Comparison of ENCODE assay signal across 8 cellular contexts in genomic region chr20:330233-331149, GRCh38. TPM values are rescaled to one million over a fixed set of nuclear protein-coding genes. Genes with fewer than 3 reads are reported as not detected.
DNase-seq lines count a peak whose midpoint lies in the region; ATAC-seq, FAIRE-seq and TF ChIP-seq lines count a peak whose summit lies in the region.

No MANE protein-coding gene starts in this region.

- H2BK15ac ChIP-seq in H1 (ENCODE audit: low read length): no peak overlapping the region

- H3K4me3 ChIP-seq in H1 (ENCODE audit: extremely low read depth in 1 of 4, insufficient read depth in 2 of 4, low read depth in 3 of 4, low read length in 4 of 4): peak overlapping the region in 1 of 4 experiments; percentile 14; a peak in 1 of 8 replicates

- DNase-seq in DMS79 (lab: John Stamatoyannopoulos, UW) (peak; percentile 41), NCI-H82 (lab: John Stamatoyannopoulos, UW) (peak; percentile 92), H1 (ENCODE audit: low read depth in 1 of 2, low spot score in 2 of 2) (peak in 1 of 2 experiments; percentile 66), midbrain (lab: John Stamatoyannopoulos, UW) (peak; percentile 67)
- peak; percentile 51 to 65 for DNase-seq in activated CD4-positive, alpha-beta T cell treated with anti-CD3 and anti-CD28 coated beads, Interleukin-2, amount 50 U/mL, for 48 hours

- H3K14ac ChIP-seq in H1 (ENCODE audit: insufficient read length): no peak overlapping the region

- H4K20me1 ChIP-seq in H1 (replicated peaks in 1 of 2; ENCODE audit: control insufficient read depth in 1 of 2, insufficient read depth in 2 of 2, low read length in 2 of 2): peaks cover 19 to 30% of the 10 kb centered on the region in 2 experiments

- H3K79me1 ChIP-seq in H1 (ENCODE audit: low read depth, low read length): peaks cover 12% of the 10 kb centered on the region

- H3K27me3 ChIP-seq in H1 (replicated peaks in 1 of 4; ENCODE audit: control insufficient read depth in 3 of 4, extremely low read depth in 1 of 4, insufficient read depth in 3 of 4, low read length in 3 of 4): peaks cover 0 to 4% (median 0%) of the 10 kb centered on the region in 4 experiments; a peak in 1 of 7 replicates

- H3K9ac ChIP-seq in H1 (replicated peaks in 1 of 4; ENCODE audit: extremely low read depth in 1 of 4, low read depth in 3 of 4, low read length in 3 of 4): no peak overlapping the region

- H3K4me1 ChIP-seq in H1 (replicated peaks in 1 of 4; ENCODE audit: control insufficient read depth in 3 of 4, insufficient read depth in 4 of 4, low read length in 3 of 4): peaks cover 11 to 26% (median 16%) of the 10 kb centered on the region in 4 experiments

- WGBS in H1 (ENCODE audit: extremely low coverage in 1 of 2, insufficient coverage in 1 of 2, insufficient read length in 1 of 2, insufficient replicate concordance in 2 of 2, low coverage in 1 of 2, low lambda C conversion rate in 2 of 2, missing lambda C conversion rate in 1 of 2), 2 experiments: 53% methylated on average over 16 of the region's 16 CpGs; no CpG with 5 or more reads in 1 of the 2 experiments

- ATAC-seq in HG03469 (IDR thresholded peaks at IDR 0.05; ENCODE audit: unreplicated experiment) (peak; percentile 31), GM19397 (IDR thresholded peaks at IDR 0.05; ENCODE audit: unreplicated experiment) (no peak)

- POLR2A ChIA-PET in H1 (lab: Charles Lee; ENCODE audit: partially characterized antibody): interaction anchor here (0.9 to 5.0 kb wide), 19 partner anchors 9 to 76 kb away, joined by 3 to 85 read pairs (median 4); partner anchors contain the start of genes NRSN2, TRIB3 and ZCCHC3

- no peak for TF ChIP-seq POLR2A in H1 (IDR thresholded peaks at IDR 0.05; ENCODE audit: control extremely low read depth in 1 of 2, low read depth in 2 of 2, low read length in 2 of 2)

- TF ChIP-seq CTCF in H1 (IDR thresholded peaks at IDR 0.05; ENCODE audit: control extremely low read depth in 1 of 3, insufficient read depth in 1 of 3, low read depth in 1 of 3, low read length in 3 of 3): peak; percentile 86 to 90 (median 90)

- 0 out of 3 replicates have a peak, but pooled peaks of 1 of the 2 experiments have one; percentile 21 for TF ChIP-seq EP300 in H1 (IDR thresholded peaks at IDR 0.05; ENCODE audit: borderline replicate concordance in 1 of 2, low read depth in 2 of 2, low read length in 2 of 2)

- peak; percentile 88 for FAIRE-seq in H1 (lab: Jason Lieb, UNC)

- H3K4me2 ChIP-seq in H1 (ENCODE audit: insufficient read depth in 1 of 2, low read depth in 2 of 2, low read length in 2 of 2): peak overlapping the region; percentile 28 to 94; a peak in 3 of 4 replicates

- H4K5ac ChIP-seq in H1 (ENCODE audit: insufficient read length, low read depth, low read length): no peak overlapping the region

- CTCF ChIA-PET in H1 (lab: Charles Lee; ENCODE audit: partially characterized antibody): interaction anchor here (0.6 to 5.9 kb wide), 35 partner anchors 8 to 406 kb away, joined by 3 to 54 read pairs (median 4); partner anchors contain the start of gene NRSN2

- no peak overlapping the region for H2BK120ac ChIP-seq in H1 (replicated peaks; ENCODE audit: low read depth, low read length)

- no peak overlapping the region for H2BK12ac ChIP-seq in H1 (ENCODE audit: low read depth, low read length)

- no peak overlapping the region for H2BK5ac ChIP-seq in H1 (ENCODE audit: low read depth, low read length)

- no peak overlapping the region for H4K91ac ChIP-seq in H1 (replicated peaks; ENCODE audit: insufficient read length, low read length)

- no peak overlapping the region for H3K4ac ChIP-seq in H1 (replicated peaks; ENCODE audit: insufficient read length, low read depth, low read length)

- H3K27ac ChIP-seq in H1 (ENCODE audit: low read depth, low read length) (no peak overlapping the region), temporal lobe (ENCODE audit: low read depth, low read length) (peak overlapping the region; percentile 56)

- peaks cover 7 to 31% of the 10 kb centered on the region in 2 experiments for H3K79me2 ChIP-seq in H1 (ENCODE audit: control insufficient read depth in 1 of 2, insufficient read depth in 2 of 2, low read length in 2 of 2)

- no peak overlapping the region for H2AK5ac ChIP-seq in H1 (ENCODE audit: low read depth, low read length)

- peaks cover 0 to 3% (median 0%) of the 10 kb centered on the region in 4 experiments; a peak in 1 of 8 replicates for H3K36me3 ChIP-seq in H1 (ENCODE audit: control insufficient read depth in 2 of 4, insufficient read depth in 4 of 4, low read length in 3 of 4)

- no peak overlapping the region for H4K8ac ChIP-seq in H1 (ENCODE audit: extremely low read depth, insufficient read depth, low read length)

- no peak overlapping the region for H3K23ac ChIP-seq in H1 (ENCODE audit: insufficient read length)

- H3K23me2 ChIP-seq in H1 (ENCODE audit: low read depth, low read length): peaks cover 3% of the 10 kb centered on the region; the same call in 1 of the 2 replicates

- peak; percentile 87 to 94 for TF ChIP-seq RAD21 in H1 (IDR thresholded peaks at IDR 0.05 in 1 of 2, conservative IDR thresholded peaks at IDR 0.05 in 1 of 2; ENCODE audit: low read depth in 2 of 2, low read length in 2 of 2)

- no peaks in the 10 kb centered on the region for H3K9me3 ChIP-seq in H1 (ENCODE audit: insufficient read depth in 2 of 2, low read depth in 1 of 2, low read length in 1 of 2)

- H2BK20ac ChIP-seq in H1 (ENCODE audit: low read length): no peak overlapping the region

- no peak overlapping the region for H3K18ac ChIP-seq in H1 (ENCODE audit: extremely low read depth, low read length)

- H3K56ac ChIP-seq in H1 (replicated peaks; ENCODE audit: insufficient read length, low read depth, low read length): no peak overlapping the region

- H2AFZ ChIP-seq in H1 (ENCODE audit: low read length): no peak overlapping the region

TF ChIP-seq in H1, 55 proteins besides CTCF, POLR2A, EP300 and RAD21 (continues in another document):
- TF ChIP-seq CEBPB (IDR thresholded peaks at IDR 0.05; ENCODE audit: low read depth, low read length): no peak
- no peak for TF ChIP-seq TEAD4 (IDR thresholded peaks at IDR 0.05; ENCODE audit: low read depth, low read length)
- TF ChIP-seq TAF1 (IDR thresholded peaks at IDR 0.05; ENCODE audit: low read depth, low read length): 0 out of 2 replicates have a peak, but pooled peaks have one; percentile 14
- no peak for TF ChIP-seq TAF7 (optimal IDR thresholded peaks at IDR 0.05; ENCODE audit: borderline replicate concordance, low read depth, low read length)

RNA-seq across cellular contexts. Expression of gene SOX12, which starts 5.1 kb away (rescaled TPM):
- total RNA-seq in H1 (2021; fragmentation: NEBNext Ultra II Directional; extraction: Animal tissue kit (Norgen Biotek cat#: 25700)): 63.0 and 66.1 TPM in 2 replicates
- 6.4 and 14.4 TPM in 2 replicates for polyA plus RNA-seq in H1 (2011; rRNA removed)
- 9.3 TPM for polyA plus RNA-seq in H1 (2011; cell fraction: cytosol; rRNA removed)
- 20.6 TPM for polyA plus RNA-seq in H1 (2011; cell fraction: nucleus; rRNA removed)
- polyA plus RNA-seq in H1 (2012, experiment 1 of 2): 28.3 to 39.1 TPM (median 34.8 TPM) in 4 replicates
- polyA plus RNA-seq in H1 (2012, experiment 2 of 2): 27.6 TPM
- polyA plus RNA-seq in H1 (2013, experiment 1 of 2): 34.1 TPM
- polyA plus RNA-seq in H1 (2013, experiment 2 of 2): 34.4 TPM
- 2.9 and 6.2 TPM in 2 replicates for polyA minus RNA-seq in H1 (2011; rRNA and poly(A)+ RNA removed)
- polyA minus RNA-seq in H1 (2011; cell fraction: cytosol; rRNA and poly(A)+ RNA removed): 16.2 TPM
- polyA minus RNA-seq in H1 (2011; cell fraction: nucleus; rRNA and poly(A)+ RNA removed): 11.5 TPM
- 15.0 TPM for total RNA-seq in temporal lobe

RNA-seq across cellular contexts. Expression of gene NRSN2, which starts 16.4 kb away (rescaled TPM):
- total RNA-seq in H1 (2021; fragmentation: NEBNext Ultra II Directional; extraction: Animal tissue kit (Norgen Biotek cat#: 25700)): 15.0 and 19.4 TPM in 2 replicates
- polyA plus RNA-seq in H1 (2011; rRNA removed): 33.3 and 41.9 TPM in 2 replicates
- polyA plus RNA-seq in H1 (2011; cell fraction: cytosol; rRNA removed): 25.4 TPM
- polyA plus RNA-seq in H1 (2011; cell fraction: nucleus; rRNA removed): 20.5 TPM
- 17.4 to 24.3 TPM (median 23.5 TPM) in 4 replicates for polyA plus RNA-seq in H1 (2012, experiment 1 of 2)
- 23.4 TPM for polyA plus RNA-seq in H1 (2012, experiment 2 of 2)
- polyA plus RNA-seq in H1 (2013, experiment 1 of 2): 19.3 TPM
- polyA plus RNA-seq in H1 (2013, experiment 2 of 2): 21.8 TPM
- polyA minus RNA-seq in H1 (2011; rRNA and poly(A)+ RNA removed): 11.8 and 15.0 TPM in 2 replicates
- polyA minus RNA-seq in H1 (2011; cell fraction: cytosol; rRNA and poly(A)+ RNA removed): 16.5 TPM
- 8.1 TPM for polyA minus RNA-seq in H1 (2011; cell fraction: nucleus; rRNA and poly(A)+ RNA removed)
- total RNA-seq in temporal lobe: 32.7 TPM

RNA-seq across cellular contexts. Expression of gene ZCCHC3, which starts 33.1 kb away (rescaled TPM):
- total RNA-seq in H1 (2021; fragmentation: NEBNext Ultra II Directional; extraction: Animal tissue kit (Norgen Biotek cat#: 25700)): 52.4 and 54.0 TPM in 2 replicates
- 33.7 and 34.0 TPM in 2 replicates for polyA plus RNA-seq in H1 (2011; rRNA removed)
- 40.1 TPM for polyA plus RNA-seq in H1 (2011; cell fraction: cytosol; rRNA removed)
- polyA plus RNA-seq in H1 (2011; cell fraction: nucleus; rRNA removed): 23.6 TPM
- polyA plus RNA-seq in H1 (2012, experiment 1 of 2): 41.3 to 45.9 TPM (median 42.1 TPM) in 4 replicates
- 43.6 TPM for polyA plus RNA-seq in H1 (2012, experiment 2 of 2)
- 36.6 TPM for polyA plus RNA-seq in H1 (2013, experiment 1 of 2)
- 39.0 TPM for polyA plus RNA-seq in H1 (2013, experiment 2 of 2)
- 14.9 and 15.4 TPM in 2 replicates for polyA minus RNA-seq in H1 (2011; rRNA and poly(A)+ RNA removed)
- polyA minus RNA-seq in H1 (2011; cell fraction: cytosol; rRNA and poly(A)+ RNA removed): 24.4 TPM
- 13.9 TPM for polyA minus RNA-seq in H1 (2011; cell fraction: nucleus; rRNA and poly(A)+ RNA removed)
- total RNA-seq in temporal lobe: 14.3 TPM

RNA-seq across cellular contexts. Expression of gene C20orf96, which starts 39.9 kb away (rescaled TPM):
- 21.0 and 22.7 TPM in 2 replicates for total RNA-seq in H1 (2021; fragmentation: NEBNext Ultra II Directional; extraction: Animal tissue kit (Norgen Biotek cat#: 25700))
- 19.2 and 19.3 TPM in 2 replicates for polyA plus RNA-seq in H1 (2011; rRNA removed)
- 21.3 TPM for polyA plus RNA-seq in H1 (2011; cell fraction: cytosol; rRNA removed)
- 22.3 TPM for polyA plus RNA-seq in H1 (2011; cell fraction: nucleus; rRNA removed)
- 20.5 to 28.5 TPM (median 26.2 TPM) in 4 replicates for polyA plus RNA-seq in H1 (2012, experiment 1 of 2)
- polyA plus RNA-seq in H1 (2012, experiment 2 of 2): 20.8 TPM
- 23.3 TPM for polyA plus RNA-seq in H1 (2013, experiment 1 of 2)
- 22.8 TPM for polyA plus RNA-seq in H1 (2013, experiment 2 of 2)
- polyA minus RNA-seq in H1 (2011; rRNA and poly(A)+ RNA removed): 9.5 and 10.5 TPM in 2 replicates
- polyA minus RNA-seq in H1 (2011; cell fraction: cytosol; rRNA and poly(A)+ RNA removed): 7.7 TPM
- polyA minus RNA-seq in H1 (2011; cell fraction: nucleus; rRNA and poly(A)+ RNA removed): 8.2 TPM
- 11.1 TPM for total RNA-seq in temporal lobe

RNA-seq across cellular contexts. Expression of gene TRIB3, which starts 50.1 kb away (rescaled TPM):
- 9.0 and 10.1 TPM in 2 replicates for total RNA-seq in H1 (2021; fragmentation: NEBNext Ultra II Directional; extraction: Animal tissue kit (Norgen Biotek cat#: 25700))
- polyA plus RNA-seq in H1 (2011; rRNA removed): 17.1 and 30.0 TPM in 2 replicates
- 20.6 TPM for polyA plus RNA-seq in H1 (2011; cell fraction: cytosol; rRNA removed)
- polyA plus RNA-seq in H1 (2011; cell fraction: nucleus; rRNA removed): 22.8 TPM
- polyA plus RNA-seq in H1 (2012, experiment 1 of 2): 4.7 to 10.2 TPM (median 8.5 TPM) in 4 replicates
- 11.2 TPM for polyA plus RNA-seq in H1 (2012, experiment 2 of 2)
- 8.1 TPM for polyA plus RNA-seq in H1 (2013, experiment 1 of 2)
- 8.1 TPM for polyA plus RNA-seq in H1 (2013, experiment 2 of 2)
- polyA minus RNA-seq in H1 (2011; rRNA and poly(A)+ RNA removed): 10.1 and 14.9 TPM in 2 replicates
- polyA minus RNA-seq in H1 (2011; cell fraction: cytosol; rRNA and poly(A)+ RNA removed): 11.1 TPM
- 7.7 TPM for polyA minus RNA-seq in H1 (2011; cell fraction: nucleus; rRNA and poly(A)+ RNA removed)
- 10.3 TPM for total RNA-seq in temporal lobe
